1 cellular context compared by ENCODE assay signal in the genomic region with DNA sequence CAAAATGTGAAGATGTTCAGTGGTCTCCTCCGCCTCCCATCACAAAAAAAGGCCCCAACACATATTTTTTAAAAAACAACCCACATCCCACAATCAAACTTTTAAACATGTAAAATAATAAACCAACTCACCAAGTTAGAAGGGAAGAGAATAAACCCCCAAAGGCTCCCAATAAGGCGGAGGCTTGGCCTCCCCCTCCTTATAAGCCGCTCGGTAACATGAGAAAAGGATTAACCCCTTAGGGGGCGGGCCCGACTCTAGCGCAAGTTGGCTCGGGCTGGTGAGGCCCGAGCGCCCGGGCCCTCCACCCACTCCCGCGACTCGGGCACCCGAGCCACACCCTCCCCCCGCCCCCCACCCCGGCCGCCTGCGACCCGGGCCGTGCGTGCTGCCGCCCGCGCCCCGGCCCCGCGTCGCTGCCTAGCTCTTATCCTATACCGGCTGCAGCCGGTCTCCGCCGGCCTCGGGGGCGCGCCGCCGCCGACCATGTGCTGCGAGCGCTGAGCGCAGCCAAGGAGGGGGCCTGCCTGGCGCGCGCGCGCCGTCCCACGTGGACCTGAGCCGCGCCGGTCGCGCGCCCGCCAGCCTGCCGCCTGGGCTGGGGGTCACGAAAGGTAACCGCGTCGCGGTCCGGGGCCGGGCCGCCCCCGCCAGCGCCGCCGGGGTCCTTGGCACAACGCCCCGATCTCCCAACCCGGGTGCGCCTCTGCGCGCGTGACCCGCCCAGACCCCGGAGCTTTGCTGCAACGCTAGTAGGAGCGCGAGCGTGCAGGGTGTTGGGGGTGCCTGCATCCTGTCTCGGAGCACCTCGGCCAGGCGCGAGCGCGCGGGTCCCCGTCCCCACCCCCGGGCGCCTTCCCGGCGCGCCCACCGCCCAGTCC.
TF ChIP-seq lines count a peak whose summit lies in the region.

A gene (plus strand): TSS at position 541 of the 881 bp plus-strand sequence. CDS start 15,999 bp downstream, outside the sequence.
A gene with protein sequence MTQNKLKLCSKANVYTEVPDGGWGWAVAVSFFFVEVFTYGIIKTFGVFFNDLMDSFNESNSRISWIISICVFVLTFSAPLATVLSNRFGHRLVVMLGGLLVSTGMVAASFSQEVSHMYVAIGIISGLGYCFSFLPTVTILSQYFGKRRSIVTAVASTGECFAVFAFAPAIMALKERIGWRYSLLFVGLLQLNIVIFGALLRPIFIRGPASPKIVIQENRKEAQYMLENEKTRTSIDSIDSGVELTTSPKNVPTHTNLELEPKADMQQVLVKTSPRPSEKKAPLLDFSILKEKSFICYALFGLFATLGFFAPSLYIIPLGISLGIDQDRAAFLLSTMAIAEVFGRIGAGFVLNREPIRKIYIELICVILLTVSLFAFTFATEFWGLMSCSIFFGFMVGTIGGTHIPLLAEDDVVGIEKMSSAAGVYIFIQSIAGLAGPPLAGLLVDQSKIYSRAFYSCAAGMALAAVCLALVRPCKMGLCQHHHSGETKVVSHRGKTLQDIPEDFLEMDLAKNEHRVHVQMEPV (minus strand): TSS at position 173 of the 881 bp plus-strand sequence. CDS start 12,807 bp downstream, outside the sequence.

TF ChIP-seq in H1, 55 proteins besides CTCF, POLR2A, EP300 and RAD21 (continued from another document):
- TF ChIP-seq, protein P1, sequence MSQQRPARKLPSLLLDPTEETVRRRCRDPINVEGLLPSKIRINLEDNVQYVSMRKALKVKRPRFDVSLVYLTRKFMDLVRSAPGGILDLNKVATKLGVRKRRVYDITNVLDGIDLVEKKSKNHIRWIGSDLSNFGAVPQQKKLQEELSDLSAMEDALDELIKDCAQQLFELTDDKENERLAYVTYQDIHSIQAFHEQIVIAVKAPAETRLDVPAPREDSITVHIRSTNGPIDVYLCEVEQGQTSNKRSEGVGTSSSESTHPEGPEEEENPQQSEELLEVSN (IDR thresholded peaks at IDR 0.05) = peak; percentile 78
- TF ChIP-seq SP2 (IDR thresholded peaks at IDR 0.05; ENCODE audit: low read length) = no peak
